ENCODE assay signal across 2 cellular contexts in the genomic region with DNA sequence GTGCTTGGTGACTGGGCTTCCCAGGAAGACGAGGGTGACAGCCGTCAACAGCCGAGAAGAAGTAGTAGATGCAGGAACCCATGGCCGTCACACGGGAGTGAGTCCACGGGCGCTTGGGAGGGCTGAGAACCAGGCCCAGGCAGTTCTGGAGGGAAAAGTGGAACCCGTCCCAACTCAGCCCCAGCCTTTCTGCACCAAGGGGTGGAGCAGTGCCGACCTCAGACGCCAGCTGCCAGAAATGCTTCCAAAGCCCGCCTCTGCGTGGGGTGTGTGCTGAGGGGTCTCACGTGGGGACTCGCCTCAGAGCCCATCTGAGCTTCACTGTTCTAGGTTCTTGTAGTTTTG. TPM values are rescaled to one million over a fixed set of nuclear protein-coding genes. Genes with fewer than 3 reads are reported as not detected.
"Had no signal": no experiment of that assay in that cellular context is flagged by ENCODE, and none has a peak within 500 bp of the region (broad histone marks: within the 10 kb centered on the region; RNA-seq: fewer than 3 reads in every experiment).

No MANE protein-coding gene starts in this region.

RNA-seq across cellular contexts. Expression of gene ZDHHC11B, which starts 12.0 kb away (rescaled TPM):
- total RNA-seq: activated T-helper 1 cell treated with anti-CD3 and anti-CD28 coated beads, Interleukin-12 subunit alpha, Interleukin-12 subunit beta, Interleukin-2, Interleukin-4 antibody, amounts not matched to agents 30 ng/mL and 10 ng/mL and 1 ng/mL, durations not matched to agents 14 hours and 24 hours and 36 hours; epithelial cell of proximal tubule had no signal
